25 cellular contexts compared by ENCODE assay signal in the genomic region with DNA sequence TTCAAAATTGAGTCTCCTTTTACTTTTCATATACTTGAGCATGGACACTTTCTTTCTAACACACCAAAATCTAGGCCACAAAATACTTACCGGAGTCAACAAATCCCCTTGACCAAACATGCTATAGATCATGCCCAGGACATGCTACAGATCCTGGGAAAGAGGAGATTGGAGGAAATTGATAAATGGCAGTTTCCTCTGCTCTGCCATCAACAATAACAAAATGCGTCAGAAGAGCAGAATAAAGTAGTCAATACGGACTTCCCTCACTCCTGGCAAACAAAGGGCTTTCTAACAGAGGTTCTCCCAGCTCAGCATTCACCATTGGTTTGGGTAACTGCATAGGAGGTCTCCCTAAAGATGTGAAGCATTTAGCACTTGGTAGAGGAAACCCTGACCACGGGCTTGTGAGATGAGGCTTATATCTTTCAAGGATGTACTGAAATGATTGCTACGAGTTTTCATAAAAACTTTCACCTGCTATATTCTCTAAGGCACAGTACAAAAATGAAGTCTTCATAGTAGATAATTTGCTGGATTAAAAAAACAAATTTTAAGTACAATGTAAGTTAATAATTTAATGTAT.
DNase-seq lines count a peak whose midpoint lies in the region; ATAC-seq, FAIRE-seq and TF ChIP-seq lines count a peak whose summit lies in the region.
"Had no signal": no experiment of that assay in that cellular context is flagged by ENCODE, and none has a peak within 500 bp of the region (broad histone marks: within the 10 kb centered on the region; RNA-seq: fewer than 3 reads in every experiment).

No MANE protein-coding gene starts in this region.

- no peaks in the 10 kb centered on the region for H3K9me3 ChIP-seq in endothelial cell of umbilical vein (replicated peaks; ENCODE audit: control insufficient read depth, insufficient read depth, low read length)
- H3K9me3 ChIP-seq: A549, Caco-2 had no signal

- H3K9ac ChIP-seq in endothelial cell of umbilical vein (replicated peaks; ENCODE audit: extremely low read depth, insufficient read depth, low read length): no peak overlapping the region
- H3K9ac ChIP-seq: BLaER1 treated with 17β-estradiol and CSF1 and Interleukin-3, amounts not matched to agents 10 nM and 100 nM had no signal

- peaks cover 4% of the 10 kb centered on the region for H3K9me3 Mint-ChIP-seq in activated CD4-positive, alpha-beta T cell treated with anti-CD3 and anti-CD28 coated beads for 36 hours (ENCODE audit: low read depth)
- H3K9me3 Mint-ChIP-seq in activated naive CD4-positive, alpha-beta T cell treated with anti-CD3 and anti-CD28 coated beads for 36 hours: peaks cover 5% of the 10 kb centered on the region
- no peaks in the 10 kb centered on the region for H3K9me3 Mint-ChIP-seq in stimulated activated effector memory CD8-positive, alpha-beta T cell treated with anti-CD3 and anti-CD28 coated beads, Interleukin-12 subunit alpha, Interleukin-12 subunit beta, amount 100 ng/mL, for 72 hours

- FAIRE-seq in endothelial cell of umbilical vein (lab: Jason Lieb, UNC): no peak
- FAIRE-seq: A549, D721Med, GM12878, GM12892, GM18507 had no signal

- dilution Hi-C loops in endothelial cell of umbilical vein (cut with MboI; ENCODE audit: extremely low pct_ligation_motif_present, low sequenced_read_pairs): no loop called here

- no peaks in the 10 kb centered on the region for H3K79me2 ChIP-seq in endothelial cell of umbilical vein (ENCODE audit: control insufficient read depth, insufficient read depth, low read length)

- no peak for TF ChIP-seq POLR2A in endothelial cell of umbilical vein (IDR thresholded peaks at IDR 0.05; ENCODE audit: low read depth, low read length)

- H3K4me3 ChIP-seq in endothelial cell of umbilical vein (replicated peaks in 1 of 3; ENCODE audit: insufficient read depth in 1 of 3, low read depth in 1 of 3, low read length in 3 of 3) (no peak overlapping the region), H7 (ENCODE audit: insufficient read depth, low read depth, low read length) (no peak overlapping the region)
- H3K4me3 ChIP-seq: A549; BLaER1 treated with 17β-estradiol and CSF1 and Interleukin-3, amounts not matched to agents 10 nM and 100 nM; GM12878 had no signal

- H3K36me3 Mint-ChIP-seq in activated CD4-positive, alpha-beta T cell treated with anti-CD3 and anti-CD28 coated beads for 36 hours (ENCODE audit: low read depth): no peaks in the 10 kb centered on the region
- H3K36me3 Mint-ChIP-seq in activated naive CD4-positive, alpha-beta T cell treated with anti-CD3 and anti-CD28 coated beads for 36 hours (ENCODE audit: low read depth): peaks cover 2% of the 10 kb centered on the region
- H3K36me3 Mint-ChIP-seq in stimulated activated effector memory CD8-positive, alpha-beta T cell treated with anti-CD3 and anti-CD28 coated beads, Interleukin-12 subunit alpha, Interleukin-12 subunit beta, amount 100 ng/mL, for 72 hours: no peaks in the 10 kb centered on the region
- H3K36me3 Mint-ChIP-seq: CD8-positive, alpha-beta T cell had no signal

- CTCF ChIA-PET in activated CD4-positive, alpha-beta T cell treated with anti-CD3 and anti-CD28 coated beads for 36 hours (lab: Charles Lee): no interaction called here
- CTCF ChIA-PET in activated naive CD4-positive, alpha-beta T cell treated with anti-CD3 and anti-CD28 coated beads for 36 hours (lab: Charles Lee): no interaction called here
- CTCF ChIA-PET in endothelial cell of umbilical vein (lab: Charles Lee): no interaction called here

- BruUV-seq in endothelial cell of umbilical vein (replicated peaks; lab: Mats Ljungman, UMichigan): no TSS peak

- intact Hi-C loops in activated CD4-positive, alpha-beta T cell treated with anti-CD3 and anti-CD28 coated beads for 36 hours (cut with DNase I, micrococcal nuclease): loop anchor here in 1 of 2 experiments (10.0 kb wide), 1 partner anchor 62 kb away; no protein-coding TSS in a partner anchor
- intact Hi-C loops in activated naive CD4-positive, alpha-beta T cell treated with anti-CD3 and anti-CD28 coated beads for 36 hours (cut with micrococcal nuclease): no loop called here
- intact Hi-C loops in endothelial cell of umbilical vein (cut with micrococcal nuclease): no loop called here

- H3K27me3 ChIP-seq in endothelial cell of umbilical vein (ENCODE audit: control insufficient read depth in 2 of 2, insufficient read depth in 2 of 2, low read length in 2 of 2) (no peaks in the 10 kb centered on the region), H7 (ENCODE audit: control insufficient read depth, insufficient read depth, low read length) (no peaks in the 10 kb centered on the region)
- H3K27me3 ChIP-seq: BLaER1 treated with 17β-estradiol and CSF1 and Interleukin-3, amounts not matched to agents 10 nM and 100 nM had no signal

- H3K27ac ChIP-seq in endothelial cell of umbilical vein (ENCODE audit: insufficient read depth, low read depth, low read length): no peak overlapping the region
- H3K27ac ChIP-seq: 22Rv1; A549; BLaER1 treated with 17β-estradiol and CSF1 and Interleukin-3, amounts not matched to agents 10 nM and 100 nM; C4-2B had no signal

- H3K4me2 ChIP-seq in endothelial cell of umbilical vein (ENCODE audit: insufficient read depth, low read length): no peak overlapping the region
- H3K4me2 ChIP-seq: A549; BLaER1 treated with 17β-estradiol and CSF1 and Interleukin-3, amounts not matched to agents 10 nM and 100 nM had no signal

- no peak overlapping the region for H3K4me3 Mint-ChIP-seq in activated CD4-positive, alpha-beta T cell treated with anti-CD3 and anti-CD28 coated beads for 36 hours
- H3K4me3 Mint-ChIP-seq in activated naive CD4-positive, alpha-beta T cell treated with anti-CD3 and anti-CD28 coated beads for 36 hours: no peak overlapping the region
- H3K4me3 Mint-ChIP-seq in stimulated activated effector memory CD8-positive, alpha-beta T cell treated with anti-CD3 and anti-CD28 coated beads, Interleukin-12 subunit alpha, Interleukin-12 subunit beta, amount 100 ng/mL, for 72 hours: no peak overlapping the region
- H3K4me3 Mint-ChIP-seq: B cell; CD4-positive, alpha-beta T cell; CD8-positive, alpha-beta T cell had no signal

- H3K4me1 Mint-ChIP-seq in activated CD4-positive, alpha-beta T cell treated with anti-CD3 and anti-CD28 coated beads for 36 hours: peaks cover 22% of the 10 kb centered on the region
- peaks cover 25% of the 10 kb centered on the region for H3K4me1 Mint-ChIP-seq in activated naive CD4-positive, alpha-beta T cell treated with anti-CD3 and anti-CD28 coated beads for 36 hours (ENCODE audit: low read depth)
- H3K4me1 Mint-ChIP-seq in stimulated activated effector memory CD8-positive, alpha-beta T cell treated with anti-CD3 and anti-CD28 coated beads, Interleukin-12 subunit alpha, Interleukin-12 subunit beta, amount 100 ng/mL, for 72 hours: peaks cover 16% of the 10 kb centered on the region
- H3K4me1 Mint-ChIP-seq: B cell had no signal

- POLR2A ChIA-PET in activated CD4-positive, alpha-beta T cell treated with anti-CD3 and anti-CD28 coated beads for 36 hours (lab: Charles Lee): interaction anchor here (0.5 kb wide), 1 partner anchor 286 kb away, joined by 3 read pairs; no protein-coding TSS in a partner anchor
- POLR2A ChIA-PET in endothelial cell of umbilical vein (lab: Charles Lee): no interaction called here

- peak; percentile 48 for ATAC-seq in activated CD4-positive, alpha-beta T cell treated with anti-CD3 and anti-CD28 coated beads for 36 hours
- ATAC-seq in stimulated activated effector memory CD8-positive, alpha-beta T cell treated with anti-CD3 and anti-CD28 coated beads, Interleukin-12 subunit alpha, Interleukin-12 subunit beta, amount 100 ng/mL, for 72 hours: no peak
- ATAC-seq: A549; CD8-positive, alpha-beta T cell; GM12878 had no signal

- DNase-seq in activated CD4-positive, alpha-beta T cell treated with anti-CD3 and anti-CD28 coated beads for 36 hours: peak; percentile 25
- no peak for DNase-seq in activated CD4-positive, alpha-beta T cell treated with anti-CD3 and anti-CD28 coated beads, Interleukin-2, amount 50 U/mL, for 1 hour
- DNase-seq in activated naive CD4-positive, alpha-beta T cell treated with anti-CD3 and anti-CD28 coated beads for 36 hours: peak; percentile 27
- no peak for DNase-seq in activated naive CD4-positive, alpha-beta T cell (lab: John Stamatoyannopoulos, UW)
- DNase-seq in dermis blood vessel endothelial cell (peak; percentile 21), endothelial cell of umbilical vein (ENCODE audit: low read depth, low spot score) (peak; percentile 57), H7 (no peak)
- DNase-seq in stimulated activated effector memory CD8-positive, alpha-beta T cell treated with anti-CD3 and anti-CD28 coated beads, Interleukin-12 subunit alpha, Interleukin-12 subunit beta, amount 100 ng/mL, for 72 hours (ENCODE audit: low spot score in 2 of 2): no peak
- DNase-seq: AML-193; Caco-2; Calu3; CD4-positive, alpha-beta T cell; CD8-positive, alpha-beta T cell; DMS79 treated with DMSO at 0.1 percent for 48 hours; EL; GDM1 had no signal

- H3K9me1 ChIP-seq in endothelial cell of umbilical vein (replicated peaks; ENCODE audit: control insufficient read depth, extremely low read depth, insufficient read depth, low read length): no peaks in the 10 kb centered on the region

- H2AFZ ChIP-seq in endothelial cell of umbilical vein (ENCODE audit: low read depth, low read length): no peak overlapping the region

- no peaks in the 10 kb centered on the region for H4K20me1 ChIP-seq in endothelial cell of umbilical vein (replicated peaks; ENCODE audit: control insufficient read depth, extremely low read depth, insufficient read depth, low read length)
- H4K20me1 ChIP-seq: BLaER1 treated with 17β-estradiol and CSF1 and Interleukin-3, amounts not matched to agents 10 nM and 100 nM had no signal

- H3K27me3 Mint-ChIP-seq in activated CD4-positive, alpha-beta T cell treated with anti-CD3 and anti-CD28 coated beads for 36 hours: no peaks in the 10 kb centered on the region
- H3K27me3 Mint-ChIP-seq in activated naive CD4-positive, alpha-beta T cell treated with anti-CD3 and anti-CD28 coated beads for 36 hours (ENCODE audit: low read depth): no peaks in the 10 kb centered on the region
- H3K27me3 Mint-ChIP-seq: B cell; CD4-positive, alpha-beta T cell had no signal

- H3K36me3 ChIP-seq in endothelial cell of umbilical vein (ENCODE audit: control insufficient read depth in 2 of 2, extremely low read depth in 1 of 2, insufficient read depth in 2 of 2, low read length in 2 of 2): no peaks in the 10 kb centered on the region
- H3K36me3 ChIP-seq in H7 (replicated peaks; ENCODE audit: control insufficient read depth, insufficient read depth, low read length): no peaks in the 10 kb centered on the region
- H3K36me3 ChIP-seq: BLaER1 treated with 17β-estradiol and CSF1 and Interleukin-3, amounts not matched to agents 10 nM and 100 nM had no signal

- no peaks in the 10 kb centered on the region for H3K4me1 ChIP-seq in endothelial cell of umbilical vein (ENCODE audit: control insufficient read depth, extremely low read depth, insufficient read depth, low read length)
- H3K4me1 ChIP-seq: A549, Caco-2 had no signal

- no peak overlapping the region for H3K27ac Mint-ChIP-seq in activated CD4-positive, alpha-beta T cell treated with anti-CD3 and anti-CD28 coated beads for 36 hours
- no peak overlapping the region for H3K27ac Mint-ChIP-seq in activated naive CD4-positive, alpha-beta T cell treated with anti-CD3 and anti-CD28 coated beads for 36 hours
- no peak overlapping the region for H3K27ac Mint-ChIP-seq in stimulated activated effector memory CD8-positive, alpha-beta T cell treated with anti-CD3 and anti-CD28 coated beads, Interleukin-12 subunit alpha, Interleukin-12 subunit beta, amount 100 ng/mL, for 72 hours
- H3K27ac Mint-ChIP-seq: B cell; CD4-positive, alpha-beta T cell; CD8-positive, alpha-beta T cell had no signal

- no peak for TF ChIP-seq CTCF in endothelial cell of umbilical vein (IDR thresholded peaks at IDR 0.05; ENCODE audit: extremely low read depth in 1 of 2, insufficient read depth in 1 of 2, low read depth in 1 of 2, low read length in 2 of 2)

Comparison
In these comparisons a context has a peak if more than half of its experiments do, and no peak if none do; other contexts are left out.
1. DNase-seq: peak in activated CD4-positive, alpha-beta T cell treated with anti-CD3 and anti-CD28 coated beads for 36 hours (single experiment), activated naive CD4-positive, alpha-beta T cell treated with anti-CD3 and anti-CD28 coated beads for 36 hours (single experiment), dermis blood vessel endothelial cell (single experiment) and endothelial cell of umbilical vein (single experiment); none in activated CD4-positive, alpha-beta T cell treated with anti-CD3 and anti-CD28 coated beads, Interleukin-2, amount 50 U/mL, for 1 hour (single experiment), activated naive CD4-positive, alpha-beta T cell (0 of 4), H7 (single experiment) and stimulated activated effector memory CD8-positive, alpha-beta T cell treated with anti-CD3 and anti-CD28 coated beads, Interleukin-12 subunit alpha, Interleukin-12 subunit beta, amount 100 ng/mL, for 72 hours (0 of 2).